In the genomic region with DNA sequence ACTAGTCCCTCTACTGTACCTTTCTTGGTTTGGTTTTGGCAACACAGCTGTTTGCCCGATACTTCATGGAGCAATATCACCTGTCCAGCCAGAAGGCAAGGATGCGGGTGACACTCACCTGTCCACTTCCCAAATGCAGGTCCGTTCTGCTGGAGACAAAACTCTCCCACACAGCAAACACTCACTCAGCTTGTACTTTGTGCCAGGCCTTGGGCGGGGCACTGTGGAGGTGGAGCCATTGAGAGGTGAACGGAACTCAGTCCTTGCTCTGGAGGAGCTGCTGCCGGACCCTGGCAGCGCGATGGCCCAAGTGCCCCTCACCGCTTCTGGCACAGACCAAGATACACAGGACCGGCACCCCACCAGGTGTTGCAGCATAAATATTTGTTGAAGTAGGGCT, we compare ENCODE assay signal across 29 cellular contexts.
"Had no signal": no experiment of that assay in that cellular context is flagged by ENCODE, and none has a peak within 500 bp of the region (broad histone marks: within the 10 kb centered on the region; RNA-seq: fewer than 3 reads in every experiment).

No MANE protein-coding gene starts in this region.

- FAIRE-seq: colon, endothelial cell of umbilical vein, frontal cortex had no signal

- H3K36me3 Mint-ChIP-seq: activated naive CD8-positive, alpha-beta T cell had no signal

- H3K4me1 ChIP-seq: adrenal gland, ascending aorta, esophagus muscularis mucosa, tibial nerve, vagina had no signal

- H3K27ac ChIP-seq: adrenal gland, ascending aorta, brain microvascular endothelial cell, dorsolateral prefrontal cortex, esophagus muscularis mucosa, neutrophil, ovary, tibial nerve, vagina had no signal

- H3K9me3 Mint-ChIP-seq: activated T-helper 2 cell treated with anti-CD3 and anti-CD28 coated beads, Interferon-gamma antibody, Interleukin-2, Interleukin-4, amounts not matched to agents 10 μg/mL and 5 μg/mL and 100 μg/mL, durations not matched to agents 14 hours and 24 hours and 36 hours; effector memory CD8-positive, alpha-beta T cell; memory B cell; stimulated activated naive CD8-positive, alpha-beta T cell treated with anti-CD3 and anti-CD28 coated beads, Interleukin-15, Interleukin-2, amounts not matched to agents 100 ng/mL and 50 ng/mL, for 24 hours had no signal

- H3K4me3 Mint-ChIP-seq: activated naive CD8-positive, alpha-beta T cell; effector memory CD8-positive, alpha-beta T cell; memory B cell; nephron; stimulated activated naive CD8-positive, alpha-beta T cell treated with anti-CD3 and anti-CD28 coated beads, Interleukin-15, Interleukin-2, amounts not matched to agents 100 ng/mL and 50 ng/mL, for 24 hours had no signal

- H3K36me3 ChIP-seq: adrenal gland, ascending aorta, brain microvascular endothelial cell, esophagus muscularis mucosa, neutrophil, ovary, tibial nerve, vagina had no signal

- H3K27ac Mint-ChIP-seq: activated naive CD8-positive, alpha-beta T cell; activated T-helper 2 cell treated with anti-CD3 and anti-CD28 coated beads, Interferon-gamma antibody, Interleukin-2, Interleukin-4, amounts not matched to agents 10 μg/mL and 5 μg/mL and 100 μg/mL, durations not matched to agents 14 hours and 24 hours and 36 hours; effector memory CD8-positive, alpha-beta T cell; memory B cell; nephron; stimulated activated naive CD8-positive, alpha-beta T cell treated with anti-CD3 and anti-CD28 coated beads, Interleukin-15, Interleukin-2, amounts not matched to agents 100 ng/mL and 50 ng/mL, for 24 hours had no signal

- DNase-seq: activated CD4-positive, alpha-beta T cell treated with anti-CD3 and anti-CD28 coated beads for 1 hour; activated CD4-positive, alpha-beta T cell treated with anti-CD3 and anti-CD28 coated beads, Interleukin-2, amount 50 U/mL, for 1 hour; activated naive CD4-positive, alpha-beta T cell; activated T-cell treated with anti-CD3 and anti-CD28 coated beads, Interleukin-2, amount 50 U/mL, for 1 hour; adrenal gland; brain microvascular endothelial cell; caudate nucleus; dorsolateral prefrontal cortex; effector memory CD8-positive, alpha-beta T cell; glutamatergic neuron; hippocampal formation; kidney glomerular epithelial cell; ovary; right cardiac atrium; stimulated activated CD4-positive, alpha-beta T cell treated with anti-CD3 and anti-CD28 coated beads, Interleukin-1b, Interleukin-23, amount 100 ng/mL, for 48 hours; T-helper 9 cell had no signal

- ATAC-seq: effector memory CD8-positive, alpha-beta T cell; right cardiac atrium had no signal

- H3K9me3 ChIP-seq: adrenal gland, ascending aorta, neutrophil, ovary, tibial nerve, vagina had no signal

- H3K4me1 Mint-ChIP-seq: memory B cell, nephron had no signal

- H3K27me3 ChIP-seq: ascending aorta, brain microvascular endothelial cell, esophagus muscularis mucosa, neutrophil, ovary, tibial nerve, vagina had no signal

- H3K4me3 ChIP-seq: adrenal gland, ascending aorta, dorsolateral prefrontal cortex, esophagus muscularis mucosa, ovary, tibial nerve, vagina had no signal
